11 cellular contexts compared by ENCODE assay signal in genomic region chr2:150224321-150224720, GRCh38.
"Had no signal": no experiment of that assay in that cellular context is flagged by ENCODE, and none has a peak within 500 bp of the region (broad histone marks: within the 10 kb centered on the region; RNA-seq: fewer than 3 reads in every experiment).

No MANE protein-coding gene starts in this region.

- DNase-seq: GM23248, GOT3, H7, H9, HCEC 1CT, HFFc6 had no signal

- H3K27ac ChIP-seq: GM23248 had no signal

- H3K9me3 ChIP-seq: HAP-1 had no signal

- FAIRE-seq: H1, H54 had no signal

- H3K9ac ChIP-seq: GM23248 had no signal

- H3K4me2 ChIP-seq: GM23338 had no signal

- H3K36me3 ChIP-seq: HAP-1 had no signal

- H3K4me3 ChIP-seq: GM23248, GM23338, HAP-1 had no signal

- H2AFZ ChIP-seq: GM23248, GM23338 had no signal

- ATAC-seq: GM23338, HCT116 had no signal
